Comparison of ENCODE assay signal across 8 cellular contexts in genomic region chr15:82648257-82649103, GRCh38. TPM values are rescaled to one million over a fixed set of nuclear protein-coding genes. Genes with fewer than 3 reads are reported as not detected.
DNase-seq lines count a peak whose midpoint lies in the region; ATAC-seq, FAIRE-seq and TF ChIP-seq lines count a peak whose summit lies in the region.

No MANE protein-coding gene starts in this region.

- H3K4me1 ChIP-seq in HUES48 (ENCODE audit: control insufficient read depth, insufficient read depth, low read length) (no peaks in the 10 kb centered on the region), K562 (replicated peaks in 1 of 2; ENCODE audit: control insufficient read depth in 2 of 2, insufficient read depth in 2 of 2, low read length in 2 of 2) (peaks cover 38 to 56% of the 10 kb centered on the region in 2 experiments)

- H3K4me1 Mint-ChIP-seq in stimulated activated naive B cell treated with anti-CD40 and anti-IgM and Interleukin-4, amounts not matched to agents 10 μg/mL and 1 μg/mL and 100 μg/mL, for 72 hours, result peaks cover 12 to 20% of the 10 kb centered on the region in 2 donors

- POLR2A ChIA-PET in K562 (lab: Yijun Ruan, JAX), result interaction anchor here (0.7 to 2.2 kb wide), 6 partner anchors 12 to 364 kb away, joined by 3 to 7 read pairs (median 3); partner anchors contain the start of gene RPS17

- peaks cover 0 to 3% of the 10 kb centered on the region in 2 donors for H3K9me3 Mint-ChIP-seq in stimulated activated naive B cell treated with anti-CD40 and anti-IgM and Interleukin-4, amounts not matched to agents 10 μg/mL and 1 μg/mL and 100 μg/mL, for 72 hours

- peaks cover 37% of the 10 kb centered on the region for H3K79me2 ChIP-seq in K562 (ENCODE audit: control insufficient read depth, insufficient read depth, low read length)

- TF ChIP-seq RAD21 in K562 (CRISPR knock-in tag; conservative IDR thresholded peaks at IDR 0.05 in 1 of 2, IDR thresholded peaks at IDR 0.05 in 1 of 2), result no peak

- peaks cover 54 to 76% of the 10 kb centered on the region in 2 donors for H3K27me3 Mint-ChIP-seq in stimulated activated naive B cell treated with anti-CD40 and anti-IgM and Interleukin-4, amounts not matched to agents 10 μg/mL and 1 μg/mL and 100 μg/mL, for 72 hours

- H3K4me3 ChIP-seq in HUES48 (ENCODE audit: low read depth, low read length) (peak overlapping the region; percentile 50), K562 (peak overlapping the region; percentile 44), kidney epithelial cell (ENCODE audit: low read depth, low read length) (peak overlapping the region; percentile 36)

- no peak for TF ChIP-seq EP300 in K562 (IDR thresholded peaks at IDR 0.05; ENCODE audit: low read length)

- H3K27ac ChIP-seq in HUES48 (ENCODE audit: low read depth, low read length) (no peak overlapping the region), K562 (ENCODE audit: extremely low read depth, low read depth, low read length) (peak overlapping the region; percentile 90; the same call in 1 of the 3 replicates)

- peak in 1 of 4 experiments; percentile 26 for DNase-seq in K562 (ENCODE audit: extremely low read depth in 1 of 4, low spot score in 3 of 4)
- no peak for DNase-seq in kidney epithelial cell (ENCODE audit: low read depth)
- DNase-seq in stimulated activated naive B cell treated with anti-CD40 and anti-IgM and Interleukin-4, amounts not matched to agents 10 μg/mL and 1 μg/mL and 100 μg/mL, for 72 hours, result no peak
- DNase-seq in stimulated activated CD4-positive, alpha-beta T cell treated with anti-CD3 and anti-CD28 coated beads, Interleukin-2, amount 100 ng/mL, for 24 hours, result no peak
- no peak for DNase-seq in activated CD8-positive, alpha-beta memory T cell treated with anti-CD3 and anti-CD28 coated beads for 24 hours
- DNase-seq in NCI-H774 (lab: John Stamatoyannopoulos, UW), result no peak

- H3K27me3 ChIP-seq in HUES48 (ENCODE audit: control insufficient read depth, insufficient read depth, low read length), result peaks cover 59% of the 10 kb centered on the region
- H3K27me3 ChIP-seq in K562 (ENCODE audit: control insufficient read depth in 2 of 2, insufficient read depth in 2 of 2, low read length in 2 of 2), result no peaks in the 10 kb centered on the region
- peaks cover 45% of the 10 kb centered on the region for H3K27me3 ChIP-seq in kidney epithelial cell (ENCODE audit: control insufficient read depth, insufficient read depth, low read length)

- no peaks in the 10 kb centered on the region for H3K9me1 ChIP-seq in K562 (ENCODE audit: control insufficient read depth, insufficient read depth, low read length)

- H3K4me2 ChIP-seq in K562 (ENCODE audit: insufficient read depth, low read length), result peak overlapping the region; percentile 83

- H3K36me3 ChIP-seq in HUES48 (ENCODE audit: control insufficient read depth, insufficient read depth, low read length) (no peaks in the 10 kb centered on the region), K562 (ENCODE audit: control insufficient read depth, insufficient read depth, low read length) (no peaks in the 10 kb centered on the region), kidney epithelial cell (ENCODE audit: control insufficient read depth, insufficient read depth, low read length) (no peaks in the 10 kb centered on the region)

- no peak for TF ChIP-seq POLR2A in K562 (conservative IDR thresholded peaks at IDR 0.05)

- no peak overlapping the region for H3K27ac Mint-ChIP-seq in stimulated activated naive B cell treated with anti-CD40 and anti-IgM and Interleukin-4, amounts not matched to agents 10 μg/mL and 1 μg/mL and 100 μg/mL, for 72 hours

- H2AFZ ChIP-seq in K562 (ENCODE audit: low read depth, low read length), result peak overlapping the region; percentile 84

- TF ChIP-seq CTCF in K562 (IDR thresholded peaks at IDR 0.05 in 2 of 3, conservative IDR thresholded peaks at IDR 0.05 in 1 of 3; ENCODE audit: insufficient read depth in 2 of 3, low read depth in 1 of 3, low read length in 3 of 3) (no peak), kidney epithelial cell (IDR thresholded peaks at IDR 0.05; ENCODE audit: insufficient read depth, low read length, poor library complexity, severe bottlenecking) (peak; percentile 7)

- ATAC-seq in K562 (no peak), HG02840 (IDR thresholded peaks at IDR 0.05; ENCODE audit: low FRiP score, unreplicated experiment) (no peak)
- no peak for ATAC-seq in stimulated activated naive B cell treated with anti-CD40 and anti-IgM and Interleukin-4, amounts not matched to agents 10 μg/mL and 1 μg/mL and 100 μg/mL, for 72 hours (replicated peaks)

- H3K9me3 ChIP-seq in HUES48 (ENCODE audit: control insufficient read depth, insufficient read depth, low read length) (0 out of 2 replicates have a peak, but pooled peaks cover 2% of the 10 kb centered on the region), K562 (replicated peaks; ENCODE audit: control insufficient read depth, insufficient read depth, low read depth, low read length) (no peaks in the 10 kb centered on the region)

- H3K4me3 Mint-ChIP-seq in stimulated activated naive B cell treated with anti-CD40 and anti-IgM and Interleukin-4, amounts not matched to agents 10 μg/mL and 1 μg/mL and 100 μg/mL, for 72 hours, result peak overlapping the region; percentile 59 to 62

- no peak for FAIRE-seq in K562 (lab: Jason Lieb, UNC)

- H3K9ac ChIP-seq in HUES48 (ENCODE audit: low read depth, low read length) (no peak overlapping the region), K562 (ENCODE audit: insufficient read depth in 1 of 2, low read depth in 2 of 2, low read length in 2 of 2) (peak overlapping the region in 1 of 2 experiments; percentile 91; a peak in 2 of 4 replicates)

- BruUV-seq in K562 (replicated peaks; lab: Mats Ljungman, UMichigan), result no TSS peak

- intact Hi-C loops in K562 (cut with micrococcal nuclease), result loop anchor here (10.0 kb wide), 1 partner anchor 156 kb away; the partner anchor contains the start of genes FSD2 and WHAMM

- in situ Hi-C loops in K562 (cut with MboI), result no loop called here

- WGBS in K562 (ENCODE audit: insufficient coverage, low coverage, missing lambda C conversion rate), result 77% methylated on average over 28 of the region's 41 CpGs

- CTCF ChIA-PET in K562 (lab: Yijun Ruan, JAX; ENCODE audit: low intra/inter-chr PET ratio), result no interaction called here

- H4K20me1 ChIP-seq in K562 (replicated peaks; ENCODE audit: control insufficient read depth, insufficient read depth, low read length), result no peaks in the 10 kb centered on the region

- H3K36me3 Mint-ChIP-seq in stimulated activated naive B cell treated with anti-CD40 and anti-IgM and Interleukin-4, amounts not matched to agents 10 μg/mL and 1 μg/mL and 100 μg/mL, for 72 hours, result peaks cover 0 to 3% of the 10 kb centered on the region in 2 donors

TF ChIP-seq in K562, 482 proteins besides CTCF, POLR2A, EP300 and RAD21:
- TF ChIP-seq ZBTB33 (CRISPR knock-in tag; IDR thresholded peaks at IDR 0.05) (peak; percentile 31; the same call in 1 of the 2 replicates), ZNF75A (CRISPR knock-in tag; IDR thresholded peaks at IDR 0.05) (no peak), BRCA1 (IDR thresholded peaks at IDR 0.05) (no peak), BRCA1 (CRISPR knock-in tag; IDR thresholded peaks at IDR 0.05) (0 out of 2 replicates have a peak, but pooled peaks have one; percentile 62), ZNF282 (CRISPR knock-in tag; IDR thresholded peaks at IDR 0.05) (0 out of 2 replicates have a peak, but pooled peaks have one; percentile 26), ZC3H4 (CRISPR knock-in tag; IDR thresholded peaks at IDR 0.05; ENCODE audit: borderline replicate concordance) (0 out of 2 replicates have a peak, but pooled peaks have one; percentile 37)

RNA-seq across cellular contexts. Expression of gene CPEB1, which starts 1.3 kb away (rescaled TPM):
- total RNA-seq in K562 (2011; cell fraction: chromatin; rRNA removed; ENCODE audit: low replicate concordance), result 28.7 and 54.4 TPM in 2 replicates
- 20.5 and 27.2 TPM in 2 replicates for total RNA-seq in K562 (2011; cell fraction: nucleolus; rRNA removed)
- 38.1 and 39.1 TPM in 2 replicates for total RNA-seq in K562 (2011; cell fraction: nucleoplasm; rRNA removed)
- total RNA-seq in K562 (2014; rRNA removed) (6.3 and 10.9 TPM in 2 replicates), K562 (2014; rRNA removed; fragmentation: Illumina TruSeq; extraction: Trizol) (8.9 and 9.7 TPM in 2 replicates), K562 (2015; rRNA removed; fragmentation: Illumina TruSeq; extraction: Trizol) (10.2 and 10.5 TPM in 2 replicates), K562 (2021) (13.4 and 13.7 TPM in 2 replicates), kidney epithelial cell (3.8 and 5.5 TPM in 2 replicates)
- polyA plus RNA-seq in K562 (2011; rRNA removed) (11.3 and 19.7 TPM in 2 replicates), K562 (2014; fragmentation: Illumina TruSeq; extraction: Trizol) (9.1 and 11.0 TPM in 2 replicates), K562 (2014; fragmentation: Nextera tagmentation; extraction: Ambion mirVana) (1 to 10 TPM; 2.2 to 2.8 TPM), K562 (2014; rRNA removed) (8.9 and 9.8 TPM in 2 replicates)
- 8.0 and 10.2 TPM in 2 replicates for polyA plus RNA-seq in K562 (2011; cell fraction: cytosol; rRNA removed)
- 82.3 and 90.6 TPM in 2 replicates for polyA plus RNA-seq in K562 (2011; cell fraction: nucleus; rRNA removed)
- 12.4 and 14.5 TPM in 2 replicates for polyA plus RNA-seq in K562 (2012)
- 21.3 and 24.0 TPM in 2 replicates for polyA minus RNA-seq in K562 (2011; rRNA and poly(A)+ RNA removed)
- 14.0 and 15.8 TPM in 2 replicates for polyA minus RNA-seq in K562 (2011; cell fraction: cytosol; rRNA and poly(A)+ RNA removed)
- polyA minus RNA-seq in K562 (2011; cell fraction: nucleus; rRNA and poly(A)+ RNA removed), result 30.6 and 37.4 TPM in 2 replicates
